Comparison of ENCODE assay signal across 8 cellular contexts in genomic region chr3:141876891-141877561, GRCh38. TPM values are rescaled to one million over a fixed set of nuclear protein-coding genes. Genes with fewer than 3 reads are reported as not detected.
DNase-seq lines count a peak whose midpoint lies in the region; ATAC-seq and TF ChIP-seq lines count a peak whose summit lies in the region.

No MANE protein-coding gene starts in this region.

- peaks cover 9% of the 10 kb centered on the region; the same call in 1 of the 2 replicates for H3F3A ChIP-seq in SU-DHL-6 (ENCODE audit: insufficient read depth)

- ATAC-seq in GM19372 (IDR thresholded peaks at IDR 0.05; ENCODE audit: low read depth, unreplicated experiment) = peak; percentile 17
- ATAC-seq in HG03460 (IDR thresholded peaks at IDR 0.05; ENCODE audit: unreplicated experiment) = peak; percentile 18

- DNase-seq in CD14-positive monocyte (ENCODE audit: low spot score) = peak; percentile 62
- DNase-seq in right atrium auricular region (ENCODE audit: low spot score) = peak; percentile 72
- DNase-seq in prostate gland (ENCODE audit: low spot score) = peak; percentile 58

- H3K4me1 ChIP-seq in right atrium auricular region (peaks cover 0 to 17% of the 10 kb centered on the region in 2 donors), prostate gland (replicated peaks) (peaks cover 11% of the 10 kb centered on the region), urinary bladder (ENCODE audit: insufficient read depth) (no peaks in the 10 kb centered on the region)

- peak overlapping the region; percentile 77 for H2AFZ ChIP-seq in SU-DHL-6 (ENCODE audit: low read depth, low read length, severe bottlenecking)

- peak overlapping the region; percentile 96 for H3K9ac ChIP-seq in SU-DHL-6 (ENCODE audit: low read length)

- H4K20me1 ChIP-seq in SU-DHL-6 (ENCODE audit: low read depth, low read length) = 0 out of 2 replicates have a peak, but pooled peaks cover 4% of the 10 kb centered on the region

- H3K79me2 ChIP-seq in SU-DHL-6 (ENCODE audit: insufficient read depth, low read length) = peaks cover 54% of the 10 kb centered on the region

- peak overlapping the region; percentile 89 to 93 for H3K4me3 Mint-ChIP-seq in CD14-positive monocyte

- intact Hi-C loops in CD14-positive monocyte (cut with micrococcal nuclease) = loop anchor here (5.0 kb wide), 2 partner anchors 80 to 135 kb away; no protein-coding TSS in a partner anchor
- intact Hi-C loops in prostate gland (cut with DNase I) = loop anchor here (1.0 to 5.0 kb wide), 3 partner anchors 80 to 300 kb away; partner anchors contain the start of gene RNF7

- TF ChIP-seq POLR2A in prostate gland (IDR thresholded peaks at IDR 0.05) = peak; percentile 34

- no peaks in the 10 kb centered on the region for H3K9me3 ChIP-seq in SU-DHL-6 (ENCODE audit: insufficient read depth, low read length)
- no peaks in the 10 kb centered on the region for H3K9me3 ChIP-seq in right atrium auricular region
- H3K9me3 ChIP-seq in prostate gland = no peaks in the 10 kb centered on the region

- peaks cover 0 to 1% (median 0%) of the 10 kb centered on the region in 3 donors for H3K27me3 Mint-ChIP-seq in CD14-positive monocyte (ENCODE audit: low read depth in 3 of 3)

- H3K4me1 Mint-ChIP-seq in CD14-positive monocyte = peaks cover 42% of the 10 kb centered on the region

- H3K27ac ChIP-seq in SU-DHL-6 (ENCODE audit: low read depth, low read length) = peak overlapping the region; percentile 90
- H3K27ac ChIP-seq in adipose tissue (ENCODE audit: low read depth, low read length) = peak overlapping the region; percentile 93
- H3K27ac ChIP-seq in right atrium auricular region = peak overlapping the region; percentile 100
- H3K27ac ChIP-seq in prostate gland = peak overlapping the region; percentile 97 to 99
- H3K27ac ChIP-seq in urinary bladder (ENCODE audit: low read depth) = peak overlapping the region; percentile 95

- peak overlapping the region; percentile 99 for H3K4me2 ChIP-seq in SU-DHL-6 (ENCODE audit: low read depth, low read length, poor library complexity, severe bottlenecking)

- 0% methylated on average over 52 to 75 of the region's 75 CpGs for WGBS in adipose tissue, 3 donors
- WGBS in prostate gland = under 1% methylated on average over 58 of the region's 75 CpGs
- WGBS in urinary bladder = under 1% methylated on average over 75 of the region's 75 CpGs

- H3K27ac Mint-ChIP-seq in CD14-positive monocyte = peak overlapping the region; percentile 91 to 98 (median 93)

- peaks cover 2 to 8% of the 10 kb centered on the region in 2 donors for H3K36me3 Mint-ChIP-seq in CD14-positive monocyte

- H3K36me3 ChIP-seq in SU-DHL-6 (ENCODE audit: low read length) (peaks cover 6% of the 10 kb centered on the region; the same call in 1 of the 2 replicates), right atrium auricular region (no peaks in the 10 kb centered on the region), prostate gland (no peaks in the 10 kb centered on the region), urinary bladder (ENCODE audit: insufficient read depth) (no peaks in the 10 kb centered on the region)

- H3K4me3 ChIP-seq in SU-DHL-6 (ENCODE audit: insufficient read depth, low read length, poor library complexity, severe bottlenecking) (peak overlapping the region; percentile 97), right atrium auricular region (peak overlapping the region; percentile 83 to 98), prostate gland (peak overlapping the region; percentile 95 to 96), urinary bladder (ENCODE audit: low read depth, low read length) (peak overlapping the region; percentile 94)

- H3K9me2 ChIP-seq in SU-DHL-6 (replicated peaks; ENCODE audit: insufficient read depth, low read length) = no peaks in the 10 kb centered on the region

- TF ChIP-seq CTCF in CD14-positive monocyte (IDR thresholded peaks at IDR 0.05) (no peak), SU-DHL-6 (IDR thresholded peaks at IDR 0.05; ENCODE audit: insufficient read depth, low read length, poor library complexity, severe bottlenecking) (no peak), right atrium auricular region (IDR thresholded peaks at IDR 0.05) (no peak), prostate gland (IDR thresholded peaks at IDR 0.05) (no peak)

- no peaks in the 10 kb centered on the region for H3K27me3 ChIP-seq in SU-DHL-6 (ENCODE audit: low read length)
- H3K27me3 ChIP-seq in right atrium auricular region = no peaks in the 10 kb centered on the region
- H3K27me3 ChIP-seq in prostate gland (replicated peaks; ENCODE audit: insufficient read depth) = no peaks in the 10 kb centered on the region

- no peaks in the 10 kb centered on the region for H3K9me3 Mint-ChIP-seq in CD14-positive monocyte

RNA-seq across cellular contexts. Expression of gene ATP1B3, which starts 0.6 kb away (rescaled TPM):
- 100 to 1,000 TPM; 177 to 208 TPM for polyA plus RNA-seq in CD14-positive monocyte
- polyA plus RNA-seq in adipose tissue = 100 to 1,000 TPM in 2 of 3 donors, 10 to 100 TPM in 1; 24.7 to 242 (median 137) TPM
- 10 to 100 TPM; 33.7 to 44.7 TPM for total RNA-seq in right atrium auricular region
- 10 to 100 TPM; 47.7 to 51.2 TPM for total RNA-seq in prostate gland
- 21.8 TPM for total RNA-seq in urinary bladder
- 75.8 TPM for polyA plus RNA-seq in urinary bladder

Comparison
In these comparisons a context has a peak if more than half of its experiments do, and no peak if none do; other contexts are left out.
1. Peak in every context shown above with its lines: DNase-seq, ATAC-seq, H3K4me3 ChIP-seq and H3K27ac ChIP-seq.